8 cellular contexts compared by ENCODE assay signal in genomic region chr4:89836031-89836777, GRCh38. TPM values are rescaled to one million over a fixed set of nuclear protein-coding genes. Genes with fewer than 3 reads are reported as not detected.
A peak's percentile ranks its signal among the peaks of the same experiment; 100 is the strongest.
DNase-seq lines count a peak whose midpoint lies in the region; ATAC-seq and TF ChIP-seq lines count a peak whose summit lies in the region.

No MANE protein-coding gene starts in this region.

- POLR2A ChIA-PET in OCI-LY7 (lab: Charles Lee), result no interaction called here

- no peaks in the 10 kb centered on the region for H3K9me3 Mint-ChIP-seq in activated naive CD8-positive, alpha-beta T cell (ENCODE audit: low read depth)

- H3K27ac ChIP-seq in right cardiac atrium (ENCODE audit: low read length), result no peak overlapping the region
- peak overlapping the region; percentile 54 to 77 (median 70) for H3K27ac ChIP-seq in sigmoid colon
- no peak overlapping the region for H3K27ac ChIP-seq in OCI-LY7 (ENCODE audit: low read depth, low read length, poor library complexity, severe bottlenecking)

- peaks cover 3% of the 10 kb centered on the region for H3K27me3 ChIP-seq in right cardiac atrium (ENCODE audit: control insufficient read depth, insufficient read depth)
- H3K27me3 ChIP-seq in sigmoid colon, result peaks cover 9 to 59% (median 10%) of the 10 kb centered on the region in 3 donors

- H3K36me3 ChIP-seq in sigmoid colon, result no peaks in the 10 kb centered on the region
- H3K36me3 ChIP-seq in OCI-LY7 (ENCODE audit: insufficient read depth, low read length), result no peaks in the 10 kb centered on the region

- no peak overlapping the region for H3K27ac Mint-ChIP-seq in activated naive CD8-positive, alpha-beta T cell

- no peaks in the 10 kb centered on the region for H3K4me1 ChIP-seq in right cardiac atrium (ENCODE audit: control insufficient read depth, insufficient read depth, low read length)
- peaks cover 0 to 24% (median 19%) of the 10 kb centered on the region in 4 donors for H3K4me1 ChIP-seq in sigmoid colon
- H3K4me1 ChIP-seq in OCI-LY7 (ENCODE audit: insufficient read depth, low read length, poor library complexity, severe bottlenecking), result no peaks in the 10 kb centered on the region

- H3K4me3 ChIP-seq in right cardiac atrium (ENCODE audit: low read length), result peak overlapping the region; percentile 73
- H3K4me3 ChIP-seq in sigmoid colon, result peak overlapping the region; percentile 31 to 62 (median 52)
- H3K4me3 ChIP-seq in OCI-LY7 (ENCODE audit: low read depth, low read length, poor library complexity, severe bottlenecking), result no peak overlapping the region

- CTCF ChIA-PET in OCI-LY7 (lab: Charles Lee; ENCODE audit: unreplicated experiment), result no interaction called here

- no peaks in the 10 kb centered on the region for H3K9me3 ChIP-seq in right cardiac atrium (ENCODE audit: control insufficient read depth, low read length)
- H3K9me3 ChIP-seq in sigmoid colon, result no peaks in the 10 kb centered on the region
- H3K9me3 ChIP-seq in OCI-LY7 (ENCODE audit: low read length), result no peaks in the 10 kb centered on the region

- WGBS in right cardiac atrium, result 6% methylated on average over 34 of the region's 34 CpGs
- 8 to 16% methylated on average over 34 of the region's 34 CpGs for WGBS in sigmoid colon, 2 donors

- intact Hi-C loops in right cardiac atrium (cut with DNase I) (no loop called here), sigmoid colon (cut with DNase I) (loop anchor here (5.0 to 10.0 kb wide), 2 partner anchors 89 to 1381 kb away; partner anchors contain the start of gene HERC5), OCI-LY7 (cut with micrococcal nuclease; ENCODE audit: unreplicated experiment) (no loop called here)

- DNase-seq in NCI-H748 (lab: John Stamatoyannopoulos, UW; ENCODE audit: unreplicated experiment) (peak; percentile 32), NCI-H748 treated with DMSO at 0.1 percent for 48 hours (lab: John Stamatoyannopoulos, UW) (no peak), right cardiac atrium (peak in 1 of 3 donors; percentile 47), sigmoid colon (no peak), OCI-LY7 (ENCODE audit: low spot score) (no peak), LoVo (ENCODE audit: low spot score) (no peak)

- peaks cover 40% of the 10 kb centered on the region for H3K27me3 Mint-ChIP-seq in activated naive CD8-positive, alpha-beta T cell

- no peaks in the 10 kb centered on the region for H4K20me1 ChIP-seq in OCI-LY7 (ENCODE audit: insufficient read depth, low read length)

- peak overlapping the region; percentile 67 for H3K4me3 Mint-ChIP-seq in activated naive CD8-positive, alpha-beta T cell

- BruUV-seq in OCI-LY7 (replicated peaks; lab: Mats Ljungman, UMichigan), result no TSS peak

- no peak for TF ChIP-seq EP300 in sigmoid colon (IDR thresholded peaks at IDR 0.05)

- no peak overlapping the region for H3K4me2 ChIP-seq in OCI-LY7 (ENCODE audit: low read length)

- no peak for TF ChIP-seq CTCF in sigmoid colon (IDR thresholded peaks at IDR 0.05)
- TF ChIP-seq CTCF in OCI-LY7 (conservative IDR thresholded peaks at IDR 0.05; ENCODE audit: low read length), result no peak

- H3K4me1 Mint-ChIP-seq in activated naive CD8-positive, alpha-beta T cell (ENCODE audit: low read depth), result peaks cover 20% of the 10 kb centered on the region

- ATAC-seq in right cardiac atrium (peak; percentile 22 to 47), HG03432 (IDR thresholded peaks at IDR 0.05; ENCODE audit: unreplicated experiment) (no peak)

- no peaks in the 10 kb centered on the region for H3K9me2 ChIP-seq in OCI-LY7 (ENCODE audit: insufficient read depth, low read length)

- H3K36me3 Mint-ChIP-seq in activated naive CD8-positive, alpha-beta T cell, result no peaks in the 10 kb centered on the region

- no peak for TF ChIP-seq POLR2A in sigmoid colon (IDR thresholded peaks at IDR 0.05)

- no peaks in the 10 kb centered on the region for H3K79me2 ChIP-seq in OCI-LY7 (ENCODE audit: insufficient read depth, low read depth, low read length)

- no peak overlapping the region for H2AFZ ChIP-seq in OCI-LY7 (ENCODE audit: low read length)

RNA-seq across cellular contexts. Expression of gene SNCA, which starts 0.8 kb away (rescaled TPM):
- total RNA-seq in right cardiac atrium (10 to 100 TPM in 1 of 4 donors, 1 to 10 TPM in 3; 6.0 to 13.2 (median 7.4) TPM), sigmoid colon (10 to 100 TPM; 16.8 to 27.0 (median 23.2) TPM), OCI-LY7 (2022) (not detected in 2 replicates)
- polyA plus RNA-seq in right cardiac atrium (6.6 TPM), sigmoid colon (10 to 100 TPM in 1 of 3 donors, 1 to 10 TPM in 2; 3.5 to 20.4 (median 5.4) TPM)
- total RNA-seq in OCI-LY7 (2014; rRNA removed; shearing (Covaris generic)), result not detected in 2 replicates

RNA-seq across cellular contexts. Expression of gene MMRN1, which starts 58.5 kb away (rescaled TPM):
- total RNA-seq in right cardiac atrium (10 to 100 TPM in 1 of 4 donors, 1 to 10 TPM in 3; 3.3 to 14.1 (median 5.5) TPM), sigmoid colon (10 to 100 TPM; 28.1 to 86.6 (median 52.6) TPM), OCI-LY7 (2022) (0.13 TPM in 1 of 2 replicates, not detected in the other)
- polyA plus RNA-seq in right cardiac atrium (3.8 TPM), sigmoid colon (10 to 100 TPM in 1 of 3 donors, 1 to 10 TPM in 1, under 1 TPM in 1; 0.46 to 14.6 (median 3.6) TPM)
- not detected in 2 replicates for total RNA-seq in OCI-LY7 (2014; rRNA removed; shearing (Covaris generic))

Comparison
In these comparisons a context has a peak if more than half of its experiments do, and no peak if none do; other contexts are left out.
1. H3K27ac ChIP-seq: peak in sigmoid colon (4 of 4); none in right cardiac atrium (single experiment) and OCI-LY7 (single experiment).
2. RNA of gene SNCA, which starts 0.8 kb away (total RNA-seq): 16.8 to 27.0 TPM in sigmoid colon and 6.0 to 13.2 TPM in right cardiac atrium; not detected in OCI-LY7; every median in the first group is over 4 times any median in the second.